ENCODE assay signal across 18 cellular contexts in the genomic region with DNA sequence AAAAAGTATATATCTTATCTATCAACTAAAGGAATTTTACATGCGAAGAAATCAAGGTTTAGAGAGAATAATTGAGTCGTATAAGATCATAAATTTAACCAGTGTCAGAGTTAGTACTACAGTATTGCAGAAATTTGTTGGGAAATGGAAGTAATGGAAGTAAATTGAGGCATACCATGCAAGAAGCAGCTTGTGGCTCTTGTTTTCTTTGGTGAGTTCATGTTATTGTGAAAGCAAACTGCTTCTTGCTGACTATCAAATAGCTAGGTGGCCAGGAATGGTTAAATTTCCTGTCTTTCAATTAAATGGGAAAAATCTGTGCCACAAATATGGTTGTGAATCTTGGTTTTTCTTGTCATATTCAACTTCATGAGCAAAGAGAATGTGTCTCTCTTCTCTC.
DNase-seq lines count a peak whose midpoint lies in the region; ATAC-seq, FAIRE-seq and TF ChIP-seq lines count a peak whose summit lies in the region.
"Had no signal": no experiment of that assay in that cellular context is flagged by ENCODE, and none has a peak within 500 bp of the region (broad histone marks: within the 10 kb centered on the region; RNA-seq: fewer than 3 reads in every experiment).

No MANE protein-coding gene starts in this region.

- no TSS peak for BruUV-seq in PC-9 (replicated peaks; lab: Mats Ljungman, UMichigan)

- H3K79me2 ChIP-seq in PC-9 (ENCODE audit: low read depth), result no peaks in the 10 kb centered on the region

- peak overlapping the region; percentile 75 to 92 for H3K27ac Mint-ChIP-seq in stimulated activated naive CD8-positive, alpha-beta T cell treated with anti-CD3 and anti-CD28 coated beads, Interleukin-15, amount 100 ng/mL, for 72 hours
- H3K27ac Mint-ChIP-seq in natural killer cell treated with Interleukin-12 subunit alpha and Interleukin-12 subunit beta and Interleukin-15 and Interleukin-18, amount 100 ng/mL, for 72 hours, result no peak overlapping the region
- H3K27ac Mint-ChIP-seq: CD4-positive, alpha-beta T cell; H9 had no signal

- no peaks in the 10 kb centered on the region for H3K9me2 ChIP-seq in PC-9 (ENCODE audit: insufficient read depth)

- H3F3A ChIP-seq in PC-9 (ENCODE audit: insufficient read depth, low read depth), result no peaks in the 10 kb centered on the region

- intact Hi-C loops in PC-9 (cut with micrococcal nuclease; ENCODE audit: unreplicated experiment), result loop anchor here (10.0 kb wide), 1 partner anchor 323 kb away; no protein-coding TSS in a partner anchor

- DNase-seq in stimulated activated naive CD8-positive, alpha-beta T cell treated with anti-CD3 and anti-CD28 coated beads, Interleukin-15, amount 100 ng/mL, for 72 hours, result no peak
- no peak for DNase-seq in stimulated activated naive CD8-positive, alpha-beta T cell treated with anti-CD3 and anti-CD28 coated beads, Interleukin-15, Interleukin-2, amounts not matched to agents 100 U/mL and 50 U/mL, for 24 hours
- DNase-seq in PC-9 (no peak), epithelial cell of prostate (ENCODE audit: low read depth, low spot score) (no peak), D721Med (ENCODE audit: insufficient read length, low spot score) (no peak)
- no peak for DNase-seq in natural killer cell treated with Interleukin-12 subunit alpha and Interleukin-12 subunit beta and Interleukin-15 and Interleukin-18, amount 100 ng/mL, for 72 hours (ENCODE audit: low spot score)
- DNase-seq: ACHN; AML-193; Caco-2; CD4-positive, alpha-beta T cell; DMS79 treated with DMSO at 0.1 percent for 48 hours; GF-D8; H9; IMR-90 had no signal

- H3K36me3 Mint-ChIP-seq in natural killer cell treated with Interleukin-12 subunit alpha and Interleukin-12 subunit beta and Interleukin-15 and Interleukin-18, amount 100 ng/mL, for 72 hours, result no peaks in the 10 kb centered on the region

- POLR2A ChIA-PET in PC-9 (lab: Charles Lee; ENCODE audit: unreplicated experiment), result no interaction called here

- H3K4me2 ChIP-seq in PC-9, result no peak overlapping the region

- TF ChIP-seq CTCF in PC-9 (conservative IDR thresholded peaks at IDR 0.05) (no peak), D721Med (IDR thresholded peaks at IDR 0.05; ENCODE audit: insufficient read depth, missing control alignments) (no peak)

- no peak for ATAC-seq in stimulated activated naive CD8-positive, alpha-beta T cell treated with anti-CD3 and anti-CD28 coated beads, Interleukin-15, amount 100 ng/mL, for 72 hours
- no peak for ATAC-seq in stimulated activated naive CD8-positive, alpha-beta T cell treated with anti-CD3 and anti-CD28 coated beads, Interleukin-15, Interleukin-2, amounts not matched to agents 100 U/mL and 50 U/mL, for 24 hours
- ATAC-seq in natural killer cell treated with Interleukin-12 subunit alpha and Interleukin-12 subunit beta and Interleukin-15 and Interleukin-18, amount 100 ng/mL, for 72 hours, result no peak

- H3K27me3 ChIP-seq in PC-9 (ENCODE audit: insufficient read depth, low read depth), result no peaks in the 10 kb centered on the region

- H4K20me1 ChIP-seq in PC-9 (ENCODE audit: insufficient read depth), result no peaks in the 10 kb centered on the region

- FAIRE-seq in D721Med (lab: Jason Lieb, UNC), result no peak
- FAIRE-seq: A204.1, H1, HTR-8/SVneo had no signal

- H3K4me1 Mint-ChIP-seq in stimulated activated naive CD8-positive, alpha-beta T cell treated with anti-CD3 and anti-CD28 coated beads, Interleukin-15, amount 100 ng/mL, for 72 hours, result peaks cover 8% of the 10 kb centered on the region
- H3K4me1 Mint-ChIP-seq in natural killer cell treated with Interleukin-12 subunit alpha and Interleukin-12 subunit beta and Interleukin-15 and Interleukin-18, amount 100 ng/mL, for 72 hours (ENCODE audit: low read depth in 2 of 2), result no peaks in the 10 kb centered on the region

- peak overlapping the region; percentile 53; the same call in 1 of the 2 replicates for H2AFZ ChIP-seq in PC-9

- H3K4me3 Mint-ChIP-seq in stimulated activated naive CD8-positive, alpha-beta T cell treated with anti-CD3 and anti-CD28 coated beads, Interleukin-15, amount 100 ng/mL, for 72 hours, result no peak overlapping the region
- H3K4me3 Mint-ChIP-seq in natural killer cell treated with Interleukin-12 subunit alpha and Interleukin-12 subunit beta and Interleukin-15 and Interleukin-18, amount 100 ng/mL, for 72 hours, result no peak overlapping the region
- H3K4me3 Mint-ChIP-seq: CD4-positive, alpha-beta T cell; H9 had no signal

- H3K4me1 ChIP-seq in PC-9 (replicated peaks; ENCODE audit: insufficient read depth), result no peaks in the 10 kb centered on the region
- H3K4me1 ChIP-seq: Caco-2 had no signal

- H3K9me3 Mint-ChIP-seq in stimulated activated naive CD8-positive, alpha-beta T cell treated with anti-CD3 and anti-CD28 coated beads, Interleukin-15, amount 100 ng/mL, for 72 hours, result no peaks in the 10 kb centered on the region
- H3K9me3 Mint-ChIP-seq in natural killer cell treated with Interleukin-12 subunit alpha and Interleukin-12 subunit beta and Interleukin-15 and Interleukin-18, amount 100 ng/mL, for 72 hours, result no peaks in the 10 kb centered on the region
- H3K9me3 Mint-ChIP-seq: CD4-positive, alpha-beta T cell; H9 had no signal

- CTCF ChIA-PET in PC-9 (lab: Charles Lee), result no interaction called here

- H3K4me3 ChIP-seq in PC-9, result no peak overlapping the region

- H3K9me3 ChIP-seq in PC-9 (ENCODE audit: insufficient read depth, low read depth), result no peaks in the 10 kb centered on the region
- H3K9me3 ChIP-seq: Caco-2 had no signal

- H3K36me3 ChIP-seq in PC-9 (ENCODE audit: low read depth), result no peaks in the 10 kb centered on the region

- H3K27ac ChIP-seq in PC-9 (no peak overlapping the region), epithelial cell of prostate (peak overlapping the region; percentile 14)
- H3K27ac ChIP-seq: C4-2B had no signal

- peaks cover 21% of the 10 kb centered on the region for H3K27me3 Mint-ChIP-seq in stimulated activated naive CD8-positive, alpha-beta T cell treated with anti-CD3 and anti-CD28 coated beads, Interleukin-15, amount 100 ng/mL, for 72 hours
- peaks cover 5 to 33% of the 10 kb centered on the region in 2 donors for H3K27me3 Mint-ChIP-seq in natural killer cell treated with Interleukin-12 subunit alpha and Interleukin-12 subunit beta and Interleukin-15 and Interleukin-18, amount 100 ng/mL, for 72 hours

Comparison
In these comparisons a context has a peak if more than half of its experiments do, and no peak if none do; other contexts are left out.
1. H3K27ac Mint-ChIP-seq: peak in stimulated activated naive CD8-positive, alpha-beta T cell treated with anti-CD3 and anti-CD28 coated beads, Interleukin-15, amount 100 ng/mL, for 72 hours (2 of 2); none in natural killer cell treated with Interleukin-12 subunit alpha and Interleukin-12 subunit beta and Interleukin-15 and Interleukin-18, amount 100 ng/mL, for 72 hours (0 of 2).